ENCODE assay signal across 13 cellular contexts in genomic region chr2:43067254-43068052, GRCh38.
DNase-seq lines count a peak whose midpoint lies in the region; ATAC-seq and TF ChIP-seq lines count a peak whose summit lies in the region.
"Had no signal": no experiment of that assay in that cellular context is flagged by ENCODE, and none has a peak within 500 bp of the region (broad histone marks: within the 10 kb centered on the region; RNA-seq: fewer than 3 reads in every experiment).

No MANE protein-coding gene starts in this region.

- no peak overlapping the region for H3K4me3 Mint-ChIP-seq in activated CD8-positive, alpha-beta memory T cell treated with anti-CD3 and anti-CD28 coated beads, Interleukin-2, amount 10 ng/mL, durations not matched to agents 7 days and 5 days
- peak overlapping the region in 1 of 5 experiments; percentile 23 for H3K4me3 Mint-ChIP-seq in brain
- H3K4me3 Mint-ChIP-seq: T-helper 1 cell treated with Interleukin-12 subunit alpha and Interleukin-12 subunit beta and Interleukin-4 antibody, amounts not matched to agents 30 μg/mL and 1 μg/mL, for 36 hours had no signal

- H3K4me1 ChIP-seq in mesenchymal stem cell (ENCODE audit: control insufficient read depth, insufficient read depth, low read depth, low read length) (peaks cover 17% of the 10 kb centered on the region), stomach (peaks cover 6 to 30% (median 18%) of the 10 kb centered on the region in 4 donors)

- peaks cover 3% of the 10 kb centered on the region for H3K9me3 Mint-ChIP-seq in activated CD8-positive, alpha-beta memory T cell treated with anti-CD3 and anti-CD28 coated beads, Interleukin-2, amount 10 ng/mL, durations not matched to agents 7 days and 5 days (ENCODE audit: low read depth)
- H3K9me3 Mint-ChIP-seq in brain: peaks cover 8 to 14% (median 12%) of the 10 kb centered on the region in 5 experiments

- H3K27me3 ChIP-seq in mesenchymal stem cell (ENCODE audit: control insufficient read depth in 1 of 2, insufficient read depth in 1 of 2, low read length in 2 of 2) (no peaks in the 10 kb centered on the region), stomach (no peaks in the 10 kb centered on the region)

- TF ChIP-seq CTCF in brain (conservative IDR thresholded peaks at IDR 0.05): no peak
- no peak for TF ChIP-seq CTCF in stomach (IDR thresholded peaks at IDR 0.05)

- no peak overlapping the region for H3K4me2 ChIP-seq in mesenchymal stem cell (ENCODE audit: low read length, poor library complexity, severe bottlenecking)

- peak overlapping the region; percentile 69 for H2BK120ac ChIP-seq in mesenchymal stem cell (ENCODE audit: low read depth, low read length)

- peak overlapping the region; percentile 49 to 83 for H3K18ac ChIP-seq in mesenchymal stem cell (ENCODE audit: low read depth in 1 of 2, low read length in 2 of 2)

- H3K4me3 ChIP-seq in mesenchymal stem cell (ENCODE audit: insufficient read depth in 1 of 2, low read depth in 1 of 2, low read length in 2 of 2) (no peak overlapping the region), stomach (no peak overlapping the region)
- H3K4me3 ChIP-seq: coronary artery had no signal

- H4K91ac ChIP-seq in mesenchymal stem cell (ENCODE audit: low read length): peak overlapping the region; percentile 83

- no peak for TF ChIP-seq EP300 in stomach (IDR thresholded peaks at IDR 0.05)

- H3K36me3 Mint-ChIP-seq in activated CD8-positive, alpha-beta memory T cell treated with anti-CD3 and anti-CD28 coated beads, Interleukin-2, amount 10 ng/mL, durations not matched to agents 7 days and 5 days: peaks cover 2% of the 10 kb centered on the region
- peaks cover 9% of the 10 kb centered on the region for H3K36me3 Mint-ChIP-seq in brain

- H2BK15ac ChIP-seq in mesenchymal stem cell (ENCODE audit: low read depth, poor library complexity, severe bottlenecking): peak overlapping the region; percentile 85

- peak overlapping the region; percentile 23 to 28 for H2BK12ac ChIP-seq in mesenchymal stem cell (ENCODE audit: low read length in 2 of 2)

- H3K14ac ChIP-seq in mesenchymal stem cell (ENCODE audit: low read length in 2 of 2): no peak overlapping the region

- no peak overlapping the region for H3K4ac ChIP-seq in mesenchymal stem cell (ENCODE audit: low read depth in 1 of 2, low read length in 2 of 2)

- H3K27me3 Mint-ChIP-seq in activated CD8-positive, alpha-beta memory T cell treated with anti-CD3 and anti-CD28 coated beads, Interleukin-2, amount 10 ng/mL, durations not matched to agents 7 days and 5 days: no peaks in the 10 kb centered on the region
- H3K27me3 Mint-ChIP-seq in brain: no peaks in the 10 kb centered on the region

- no peak overlapping the region for H2BK5ac ChIP-seq in mesenchymal stem cell (ENCODE audit: low read depth, low read length, poor library complexity, severe bottlenecking)

- ATAC-seq in activated CD8-positive, alpha-beta memory T cell treated with anti-CD3 and anti-CD28 coated beads, Interleukin-2, amount 10 ng/mL, durations not matched to agents 7 days and 5 days: no peak

- intact Hi-C loops in stomach (cut with DNase I; ENCODE audit: low total_unique reads): no loop called here

- H2AFZ ChIP-seq in mesenchymal stem cell (ENCODE audit: low read depth, low read length): no peak overlapping the region

- H3K27ac ChIP-seq in mesenchymal stem cell (ENCODE audit: low read length, poor library complexity, severe bottlenecking): no peak overlapping the region
- no peak overlapping the region for H3K27ac ChIP-seq in stomach

- H3K9me3 ChIP-seq in mesenchymal stem cell (ENCODE audit: control insufficient read depth, low read length): no peaks in the 10 kb centered on the region
- no peaks in the 10 kb centered on the region for H3K9me3 ChIP-seq in stomach

- 80% methylated on average over 13 of the region's 14 CpGs for WGBS in mesenchymal stem cell
- WGBS in stomach, 5 donors: 83 to 93% (median 89%) methylated on average over 11 to 14 of the region's 14 CpGs

- H2AK5ac ChIP-seq in mesenchymal stem cell (ENCODE audit: low read length, severe bottlenecking): no peak overlapping the region

- H3K4me1 Mint-ChIP-seq in activated CD8-positive, alpha-beta memory T cell treated with anti-CD3 and anti-CD28 coated beads, Interleukin-2, amount 10 ng/mL, durations not matched to agents 7 days and 5 days: no peaks in the 10 kb centered on the region
- H3K4me1 Mint-ChIP-seq in brain: peaks cover 47% of the 10 kb centered on the region

- H3K23ac ChIP-seq in mesenchymal stem cell (ENCODE audit: low read length in 2 of 2): no peak overlapping the region

- H4K8ac ChIP-seq in mesenchymal stem cell (ENCODE audit: low read length): peak overlapping the region; percentile 50

- CTCF ChIA-PET in activated CD8-positive, alpha-beta memory T cell treated with anti-CD3 and anti-CD28 coated beads, Interleukin-2, amount 10 ng/mL, durations not matched to agents 7 days and 5 days (lab: Charles Lee): no interaction called here

- no peaks in the 10 kb centered on the region for H3K36me3 ChIP-seq in mesenchymal stem cell (ENCODE audit: control insufficient read depth in 1 of 2, insufficient read depth in 2 of 2, low read depth in 1 of 2, low read length in 2 of 2)
- no peaks in the 10 kb centered on the region for H3K36me3 ChIP-seq in stomach

- DNase-seq in activated CD8-positive, alpha-beta memory T cell treated with anti-CD3 and anti-CD28 coated beads, Interleukin-2, amount 50 U/mL, for 4 hours: peak; percentile 8
- DNase-seq in activated CD8-positive, alpha-beta memory T cell treated with anti-CD3 and anti-CD28 coated beads, Interleukin-2, amount 10 ng/mL, durations not matched to agents 7 days and 5 days: no peak
- DNase-seq in mesenchymal stem cell: no peak
- DNase-seq in stomach: peak; percentile 16
- no peak for DNase-seq in NCI-H146 treated with DMSO at 0.1 percent for 48 hours (lab: John Stamatoyannopoulos, UW; ENCODE audit: unreplicated experiment)
- DNase-seq in LoVo (ENCODE audit: low spot score): no peak
- no peak for DNase-seq in HuH-7 (ENCODE audit: low spot score)
- DNase-seq: NCI-H1048, occipital lobe, small intestine had no signal

- no peaks in the 10 kb centered on the region for H3K79me1 ChIP-seq in mesenchymal stem cell (replicated peaks; ENCODE audit: low read length, poor library complexity, severe bottlenecking)

- TF ChIP-seq POLR2A in stomach (IDR thresholded peaks at IDR 0.05): no peak

- H3K27ac Mint-ChIP-seq in activated CD8-positive, alpha-beta memory T cell treated with anti-CD3 and anti-CD28 coated beads, Interleukin-2, amount 10 ng/mL, durations not matched to agents 7 days and 5 days: no peak overlapping the region
- peak overlapping the region; percentile 36 to 92 (median 56) for H3K27ac Mint-ChIP-seq in brain
- H3K27ac Mint-ChIP-seq: T-helper 1 cell treated with Interleukin-12 subunit alpha and Interleukin-12 subunit beta and Interleukin-4 antibody, amounts not matched to agents 30 μg/mL and 1 μg/mL, for 36 hours had no signal

- no peak overlapping the region for H3K9ac ChIP-seq in mesenchymal stem cell (ENCODE audit: low read length)

Comparison
In these comparisons a context has a peak if more than half of its experiments do, and no peak if none do; other contexts are left out.
1. DNase-seq: peak in activated CD8-positive, alpha-beta memory T cell treated with anti-CD3 and anti-CD28 coated beads, Interleukin-2, amount 50 U/mL, for 4 hours (single experiment) and stomach (single experiment); none in activated CD8-positive, alpha-beta memory T cell treated with anti-CD3 and anti-CD28 coated beads, Interleukin-2, amount 10 ng/mL, durations not matched to agents 7 days and 5 days (single experiment), mesenchymal stem cell (single experiment), NCI-H146 treated with DMSO at 0.1 percent for 48 hours (single experiment), LoVo (single experiment) and HuH-7 (single experiment).